Comparison of ENCODE assay signal across 2 cellular contexts in the genomic region with DNA sequence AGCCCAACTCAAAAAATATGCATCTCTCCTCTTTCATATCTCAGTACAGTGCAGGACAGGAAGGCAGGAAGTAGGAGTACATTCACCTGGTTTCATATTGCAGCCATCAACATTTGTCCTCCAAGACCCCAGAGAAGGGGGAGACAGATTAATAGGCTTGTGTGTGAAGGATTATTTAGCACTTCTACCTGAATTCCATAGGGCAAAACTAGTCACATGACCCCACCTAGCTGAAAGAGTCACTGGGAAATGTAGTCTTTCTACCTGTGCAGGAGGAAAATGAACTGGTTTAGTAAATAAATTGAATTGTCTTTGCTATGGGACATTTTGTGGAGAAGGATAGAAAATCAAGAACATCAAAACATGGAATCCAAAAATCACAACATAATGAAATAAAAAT.
A peak's percentile ranks its signal among the peaks of the same experiment; 100 is the strongest.
TF ChIP-seq lines count a peak whose summit lies in the region.

No MANE protein-coding gene starts in this region.

TF ChIP-seq in IMR-90, 13 proteins besides CTCF, POLR2A, EP300 and RAD21:
- TF ChIP-seq, protein P1, sequence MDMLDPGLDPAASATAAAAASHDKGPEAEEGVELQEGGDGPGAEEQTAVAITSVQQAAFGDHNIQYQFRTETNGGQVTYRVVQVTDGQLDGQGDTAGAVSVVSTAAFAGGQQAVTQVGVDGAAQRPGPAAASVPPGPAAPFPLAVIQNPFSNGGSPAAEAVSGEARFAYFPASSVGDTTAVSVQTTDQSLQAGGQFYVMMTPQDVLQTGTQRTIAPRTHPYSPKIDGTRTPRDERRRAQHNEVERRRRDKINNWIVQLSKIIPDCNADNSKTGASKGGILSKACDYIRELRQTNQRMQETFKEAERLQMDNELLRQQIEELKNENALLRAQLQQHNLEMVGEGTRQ (IDR thresholded peaks at IDR 0.05; ENCODE audit: low read depth, low read length): peak; percentile 41
- no peak for TF ChIP-seq MAZ (IDR thresholded peaks at IDR 0.05; ENCODE audit: borderline replicate concordance, low read depth, low read length)

TF ChIP-seq in WTC11, 78 proteins besides CTCF, POLR2A, EP300 and RAD21:
- TF ChIP-seq, protein P2, sequence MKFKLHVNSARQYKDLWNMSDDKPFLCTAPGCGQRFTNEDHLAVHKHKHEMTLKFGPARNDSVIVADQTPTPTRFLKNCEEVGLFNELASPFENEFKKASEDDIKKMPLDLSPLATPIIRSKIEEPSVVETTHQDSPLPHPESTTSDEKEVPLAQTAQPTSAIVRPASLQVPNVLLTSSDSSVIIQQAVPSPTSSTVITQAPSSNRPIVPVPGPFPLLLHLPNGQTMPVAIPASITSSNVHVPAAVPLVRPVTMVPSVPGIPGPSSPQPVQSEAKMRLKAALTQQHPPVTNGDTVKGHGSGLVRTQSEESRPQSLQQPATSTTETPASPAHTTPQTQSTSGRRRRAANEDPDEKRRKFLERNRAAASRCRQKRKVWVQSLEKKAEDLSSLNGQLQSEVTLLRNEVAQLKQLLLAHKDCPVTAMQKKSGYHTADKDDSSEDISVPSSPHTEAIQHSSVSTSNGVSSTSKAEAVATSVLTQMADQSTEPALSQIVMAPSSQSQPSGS (CRISPR knock-in tag; IDR thresholded peaks at IDR 0.05; ENCODE audit: borderline replicate concordance, low read depth): no peak
- TF ChIP-seq USF1 (CRISPR knock-in tag; IDR thresholded peaks at IDR 0.05) (peak; percentile 89), ESRRA (CRISPR knock-in tag; IDR thresholded peaks at IDR 0.05; ENCODE audit: borderline replicate concordance) (no peak)
- TF ChIP-seq, protein P1 (CRISPR knock-in tag; IDR thresholded peaks at IDR 0.05): peak; percentile 91
